14 cellular contexts compared by ENCODE assay signal in genomic region chr12:25293596-25293995, GRCh38.
"Had no signal": no experiment of that assay in that cellular context is flagged by ENCODE, and none has a peak within 500 bp of the region (broad histone marks: within the 10 kb centered on the region; RNA-seq: fewer than 3 reads in every experiment).

No MANE protein-coding gene starts in this region.

- H3K4me3 Mint-ChIP-seq: naive thymus-derived CD4-positive, alpha-beta T cell; neural crest cell; stimulated activated naive CD8-positive, alpha-beta T cell treated with anti-CD3 and anti-CD28 coated beads, Interleukin-15, Interleukin-2, amounts not matched to agents 100 ng/mL and 50 ng/mL, for 24 hours had no signal

- H3K27ac ChIP-seq: gastrocnemius medialis, heart right ventricle, right atrium auricular region, sigmoid colon, skin epidermis, testis, transverse colon had no signal

- H3K4me3 ChIP-seq: gastrocnemius medialis, heart right ventricle, right atrium auricular region, sigmoid colon, skin epidermis, testis, transverse colon had no signal

- H3K4me1 ChIP-seq: gastrocnemius medialis, heart right ventricle, right atrium auricular region, sigmoid colon, testis, transverse colon had no signal

- H3K27me3 ChIP-seq: gastrocnemius medialis, heart right ventricle, right atrium auricular region, sigmoid colon, testis, transverse colon had no signal

- H3K4me1 Mint-ChIP-seq: neural crest cell had no signal

- H3K36me3 ChIP-seq: gastrocnemius medialis, heart right ventricle, right atrium auricular region, sigmoid colon, transverse colon had no signal

- H3K9me3 ChIP-seq: gastrocnemius medialis, right atrium auricular region, sigmoid colon, testis, transverse colon had no signal

- DNase-seq: effector memory CD4-positive, alpha-beta T cell; gastrocnemius medialis; heart right ventricle; hypothalamus; kidney glomerular epithelial cell; naive thymus-derived CD4-positive, alpha-beta T cell; posterior cingulate gyrus; sigmoid colon; testis; transverse colon had no signal

- H3K27ac Mint-ChIP-seq: stimulated activated naive CD8-positive, alpha-beta T cell treated with anti-CD3 and anti-CD28 coated beads, Interleukin-15, Interleukin-2, amounts not matched to agents 100 ng/mL and 50 ng/mL, for 24 hours had no signal

- H3K27me3 Mint-ChIP-seq: naive thymus-derived CD4-positive, alpha-beta T cell; stimulated activated naive CD8-positive, alpha-beta T cell treated with anti-CD3 and anti-CD28 coated beads, Interleukin-15, Interleukin-2, amounts not matched to agents 100 ng/mL and 50 ng/mL, for 24 hours had no signal
